In the genomic region with DNA sequence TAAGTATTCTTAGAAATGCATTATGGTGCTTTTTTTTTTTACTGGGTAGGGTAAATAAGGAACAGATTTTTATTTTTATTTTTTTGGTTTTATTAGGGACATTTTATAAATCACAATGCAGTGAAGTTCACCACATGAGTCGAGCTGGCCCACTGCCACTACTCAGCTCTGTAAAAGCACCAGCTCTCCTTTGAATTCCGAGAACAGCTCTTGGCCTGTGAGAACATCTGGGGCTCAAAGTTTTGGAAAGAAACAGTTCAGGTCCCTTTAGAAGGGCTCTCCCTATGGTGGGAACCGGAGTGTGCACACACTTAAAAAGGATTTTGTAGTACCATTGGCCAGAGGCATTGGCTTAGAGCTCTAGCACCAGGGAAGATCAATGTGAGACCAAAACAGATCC, we compare ENCODE assay signal across 14 cellular contexts.
A peak's percentile ranks its signal among the peaks of the same experiment; 100 is the strongest.
DNase-seq lines count a peak whose midpoint lies in the region; ATAC-seq and TF ChIP-seq lines count a peak whose summit lies in the region.
"Had no signal": no experiment of that assay in that cellular context is flagged by ENCODE, and none has a peak within 500 bp of the region (broad histone marks: within the 10 kb centered on the region; RNA-seq: fewer than 3 reads in every experiment).

No MANE protein-coding gene starts in this region.

- ATAC-seq in right cardiac atrium: peak; percentile 31 to 40
- ATAC-seq in HG03139 (IDR thresholded peaks at IDR 0.05; ENCODE audit: unreplicated experiment): no peak
- ATAC-seq in HG02938 (IDR thresholded peaks at IDR 0.05; ENCODE audit: unreplicated experiment): no peak
- ATAC-seq in activated CD4-positive, CD25-positive, alpha-beta regulatory T cell treated with anti-CD3 and anti-CD28 coated beads, Interleukin-2, amount 50 U/mL, for 24 hours: no peak
- ATAC-seq: activated CD4-positive, alpha-beta T cell treated with anti-CD3 and anti-CD28 coated beads for 36 hours had no signal

- TF ChIP-seq EP300 in sigmoid colon (IDR thresholded peaks at IDR 0.05): no peak

- H3K4me3 ChIP-seq in cardiac fibroblast (replicated peaks in 1 of 2; ENCODE audit: low read depth in 2 of 2, low read length in 2 of 2): no peak overlapping the region
- H3K4me3 ChIP-seq in right cardiac atrium (ENCODE audit: low read length): no peak overlapping the region
- no peak overlapping the region for H3K4me3 ChIP-seq in sigmoid colon
- H3K4me3 ChIP-seq: cardiac muscle cell, esophagus muscularis mucosa had no signal

- H3K9me3 ChIP-seq in right cardiac atrium (ENCODE audit: control insufficient read depth, low read length): no peaks in the 10 kb centered on the region
- no peaks in the 10 kb centered on the region for H3K9me3 ChIP-seq in sigmoid colon
- H3K9me3 ChIP-seq: esophagus muscularis mucosa had no signal

- TF ChIP-seq CTCF in cardiac fibroblast (IDR thresholded peaks at IDR 0.05; ENCODE audit: low read depth, low read length) (no peak), sigmoid colon (IDR thresholded peaks at IDR 0.05) (no peak)

- peak; percentile 19 for DNase-seq in GM03348 (ENCODE audit: low spot score)
- DNase-seq in cardiac fibroblast (ENCODE audit: low read depth in 2 of 2): peak; percentile 53 to 59
- DNase-seq in right cardiac atrium: peak; percentile 43 to 89 (median 68)
- peak; percentile 75 for DNase-seq in sigmoid colon
- DNase-seq in NCI-H524 treated with DMSO at 0.1 percent for 48 hours (lab: John Stamatoyannopoulos, UW): no peak
- DNase-seq: activated CD4-positive, alpha-beta T cell treated with anti-CD3 and anti-CD28 coated beads for 36 hours; activated T-cell treated with anti-CD3 and anti-CD28 coated beads, Interleukin-2, amount 50 U/mL, for 48 hours; NCI-H2081 treated with DMSO at 0.1 percent for 48 hours; OCI-M1 had no signal

- intact Hi-C loops in right cardiac atrium (cut with DNase I): no loop called here
- intact Hi-C loops in sigmoid colon (cut with DNase I): no loop called here

- no peaks in the 10 kb centered on the region for H3K27me3 ChIP-seq in right cardiac atrium (ENCODE audit: control insufficient read depth, insufficient read depth)
- H3K27me3 ChIP-seq in sigmoid colon: no peaks in the 10 kb centered on the region
- H3K27me3 ChIP-seq: cardiac muscle cell, esophagus muscularis mucosa had no signal

- WGBS in right cardiac atrium: 43% methylated on average over 3 of the region's 3 CpGs
- WGBS in sigmoid colon, 2 donors: 54 to 55% methylated on average over 3 of the region's 3 CpGs

- TF ChIP-seq POLR2A in sigmoid colon (IDR thresholded peaks at IDR 0.05): no peak

- no peaks in the 10 kb centered on the region for H3K36me3 ChIP-seq in sigmoid colon
- H3K36me3 ChIP-seq: cardiac muscle cell, esophagus muscularis mucosa had no signal

- no peaks in the 10 kb centered on the region for H3K4me1 ChIP-seq in right cardiac atrium (ENCODE audit: control insufficient read depth, insufficient read depth, low read length)
- H3K4me1 ChIP-seq in sigmoid colon: peaks cover 0 to 27% (median 20%) of the 10 kb centered on the region in 4 donors

- H3K27ac ChIP-seq in right cardiac atrium (ENCODE audit: low read length): no peak overlapping the region
- peak overlapping the region in 2 of 4 donors; percentile 38 to 64 for H3K27ac ChIP-seq in sigmoid colon
- H3K27ac ChIP-seq: cardiac muscle cell had no signal

Comparison
In these comparisons a context has a peak if more than half of its experiments do, and no peak if none do; other contexts are left out.
1. ATAC-seq: peak in right cardiac atrium (2 of 2); none in HG03139 (single experiment), HG02938 (single experiment) and activated CD4-positive, CD25-positive, alpha-beta regulatory T cell treated with anti-CD3 and anti-CD28 coated beads, Interleukin-2, amount 50 U/mL, for 24 hours (0 of 2).